Comparison of ENCODE assay signal across 30 cellular contexts in the genomic region with DNA sequence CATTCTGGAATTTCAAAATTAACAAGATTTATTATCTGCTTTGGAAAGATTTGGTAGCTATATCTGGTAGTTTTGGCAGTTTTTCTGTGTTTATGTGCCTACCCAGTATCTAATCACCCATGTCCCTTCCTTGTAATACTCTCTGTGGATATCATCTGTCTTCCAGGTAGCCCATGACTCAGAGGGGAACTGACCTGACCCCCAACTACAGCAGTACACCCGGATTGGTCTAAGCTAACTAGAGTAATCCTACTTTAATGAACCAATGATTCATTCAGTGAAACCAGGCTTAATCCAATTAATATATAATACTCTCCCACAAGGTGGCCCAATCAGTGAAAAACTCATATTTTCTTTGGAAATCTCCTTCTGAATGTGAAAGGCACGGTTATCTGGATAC.
"Had no signal": no experiment of that assay in that cellular context is flagged by ENCODE, and none has a peak within 500 bp of the region (broad histone marks: within the 10 kb centered on the region; RNA-seq: fewer than 3 reads in every experiment).

No MANE protein-coding gene starts in this region.

- DNase-seq: activated CD4-positive, alpha-beta memory T cell treated with anti-CD3 and anti-CD28 coated beads for 36 hours; activated CD4-positive, alpha-beta T cell treated with anti-CD3 and anti-CD28 coated beads for 36 hours; activated CD4-positive, alpha-beta T cell treated with anti-CD3 and anti-CD28 coated beads, Interleukin-2, amount 10 ng/mL, durations not matched to agents 24 days and 14 days; activated CD4-positive, CD25-positive, alpha-beta regulatory T cell; activated CD4-positive, CD25-positive, alpha-beta regulatory T cell treated with anti-CD3 and anti-CD28 coated beads, Interleukin-2, amount 50 U/mL, for 72 hours; activated CD8-positive, alpha-beta memory T cell treated with anti-CD3 and anti-CD28 coated beads, Interleukin-2, amount 10 ng/mL, durations not matched to agents 7 days and 5 days; activated CD8-positive, alpha-beta memory T cell treated with anti-CD3 and anti-CD28 coated beads, Interleukin-2, amount 50 U/mL, for 4 hours; activated CD8-positive, alpha-beta T cell treated with anti-CD3 and anti-CD28 coated beads, Interleukin-2, amount 10 ng/mL, durations not matched to agents 7 days and 5 days; activated effector memory CD4-positive, alpha-beta T cell treated with anti-CD3 and anti-CD28 coated beads, Interleukin-2, amount 50 U/mL, for 16 hours; activated naive CD4-positive, alpha-beta T cell treated with anti-CD3 and anti-CD28 coated beads for 36 hours; activated naive CD8-positive, alpha-beta T cell treated with anti-CD3 and anti-CD28 coated beads for 36 hours; activated naive CD8-positive, alpha-beta T cell treated with anti-CD3 and anti-CD28 coated beads, Interleukin-2, amount 50 U/mL, for 24 hours; activated T-cell treated with anti-CD3 and anti-CD28 coated beads, Interleukin-2, amount 50 U/mL, for 1 hour; activated T-cell treated with anti-CD3 and anti-CD28 coated beads, Interleukin-2, amount 50 U/mL, for 48 hours; adrenal gland; amygdala; aorta; body of pancreas; caudate nucleus; cerebellar nuclear complex; colonic mucosa; effector CD8-positive, alpha-beta T cell; erythroblast; esophagus squamous epithelium; foreskin melanocyte; T-helper 2 cell had no signal

- H3K4me1 Mint-ChIP-seq: activated CD4-positive, alpha-beta T cell treated with anti-CD3 and anti-CD28 coated beads for 36 hours; activated CD4-positive, alpha-beta T cell treated with anti-CD3 and anti-CD28 coated beads, Interleukin-2, amount 10 ng/mL, durations not matched to agents 24 days and 14 days; activated CD8-positive, alpha-beta memory T cell treated with anti-CD3 and anti-CD28 coated beads, Interleukin-2, amount 10 ng/mL, durations not matched to agents 7 days and 5 days; activated naive CD4-positive, alpha-beta T cell treated with anti-CD3 and anti-CD28 coated beads, Interleukin-2, amount 50 U/mL, for 24 hours; activated naive CD8-positive, alpha-beta T cell treated with anti-CD3 and anti-CD28 coated beads for 36 hours; activated naive CD8-positive, alpha-beta T cell treated with anti-CD3 and anti-CD28 coated beads, Interleukin-2, amount 50 U/mL, for 24 hours had no signal

- H3K4me3 Mint-ChIP-seq: activated CD4-positive, alpha-beta memory T cell treated with anti-CD3 and anti-CD28 coated beads for 36 hours; activated CD4-positive, alpha-beta T cell treated with anti-CD3 and anti-CD28 coated beads for 36 hours; activated CD4-positive, alpha-beta T cell treated with anti-CD3 and anti-CD28 coated beads, Interleukin-2, amount 10 ng/mL, durations not matched to agents 24 days and 14 days; activated CD8-positive, alpha-beta memory T cell treated with anti-CD3 and anti-CD28 coated beads, Interleukin-2, amount 10 ng/mL, durations not matched to agents 7 days and 5 days; activated CD8-positive, alpha-beta T cell treated with anti-CD3 and anti-CD28 coated beads, Interleukin-2, amount 10 ng/mL, durations not matched to agents 7 days and 5 days; activated naive CD4-positive, alpha-beta T cell treated with anti-CD3 and anti-CD28 coated beads for 36 hours; activated naive CD4-positive, alpha-beta T cell treated with anti-CD3 and anti-CD28 coated beads, Interleukin-2, amount 50 U/mL, for 24 hours; activated naive CD8-positive, alpha-beta T cell treated with anti-CD3 and anti-CD28 coated beads for 36 hours; activated naive CD8-positive, alpha-beta T cell treated with anti-CD3 and anti-CD28 coated beads, Interleukin-2, amount 50 U/mL, for 24 hours; activated T-helper 1 cell treated with anti-CD3 and anti-CD28 coated beads, Interleukin-12 subunit alpha, Interleukin-12 subunit beta, Interleukin-2, Interleukin-4 antibody, amounts not matched to agents 30 ng/mL and 10 ng/mL and 1 ng/mL, durations not matched to agents 14 hours and 24 hours and 36 hours had no signal

- H3K9me3 Mint-ChIP-seq: activated CD4-positive, alpha-beta T cell treated with anti-CD3 and anti-CD28 coated beads, Interleukin-2, amount 10 ng/mL, durations not matched to agents 24 days and 14 days; activated naive CD8-positive, alpha-beta T cell treated with anti-CD3 and anti-CD28 coated beads, Interleukin-2, amount 50 U/mL, for 24 hours; activated T-helper 1 cell treated with anti-CD3 and anti-CD28 coated beads, Interleukin-12 subunit alpha, Interleukin-12 subunit beta, Interleukin-2, Interleukin-4 antibody, amounts not matched to agents 30 ng/mL and 10 ng/mL and 1 ng/mL, durations not matched to agents 14 hours and 24 hours and 36 hours; activated T-helper 2 cell treated with anti-CD3 and anti-CD28 coated beads, Interferon-gamma antibody, Interleukin-2, Interleukin-4, amounts not matched to agents 10 μg/mL and 5 μg/mL and 100 μg/mL, durations not matched to agents 14 hours and 24 hours and 36 hours had no signal

- H3K4me3 ChIP-seq: adrenal gland, body of pancreas, colonic mucosa, esophagus squamous epithelium, gastroesophageal sphincter had no signal

- ATAC-seq: activated CD4-positive, alpha-beta T cell treated with anti-CD3 and anti-CD28 coated beads for 36 hours; activated CD8-positive, alpha-beta memory T cell treated with anti-CD3 and anti-CD28 coated beads, Interleukin-2, amount 10 ng/mL, durations not matched to agents 7 days and 5 days; activated CD8-positive, alpha-beta T cell treated with anti-CD3 and anti-CD28 coated beads, Interleukin-2, amount 10 ng/mL, durations not matched to agents 7 days and 5 days; activated naive CD8-positive, alpha-beta T cell treated with anti-CD3 and anti-CD28 coated beads, Interleukin-2, amount 50 U/mL, for 24 hours; body of pancreas; gastroesophageal sphincter had no signal

- H3K27ac Mint-ChIP-seq: activated CD4-positive, alpha-beta memory T cell treated with anti-CD3 and anti-CD28 coated beads for 36 hours; activated CD4-positive, alpha-beta T cell treated with anti-CD3 and anti-CD28 coated beads for 36 hours; activated CD4-positive, alpha-beta T cell treated with anti-CD3 and anti-CD28 coated beads, Interleukin-2, amount 10 ng/mL, durations not matched to agents 24 days and 14 days; activated CD8-positive, alpha-beta memory T cell treated with anti-CD3 and anti-CD28 coated beads, Interleukin-2, amount 10 ng/mL, durations not matched to agents 7 days and 5 days; activated CD8-positive, alpha-beta T cell treated with anti-CD3 and anti-CD28 coated beads, Interleukin-2, amount 10 ng/mL, durations not matched to agents 7 days and 5 days; activated naive CD4-positive, alpha-beta T cell treated with anti-CD3 and anti-CD28 coated beads for 36 hours; activated naive CD4-positive, alpha-beta T cell treated with anti-CD3 and anti-CD28 coated beads, Interleukin-2, amount 50 U/mL, for 24 hours; activated naive CD8-positive, alpha-beta T cell treated with anti-CD3 and anti-CD28 coated beads for 36 hours; activated naive CD8-positive, alpha-beta T cell treated with anti-CD3 and anti-CD28 coated beads, Interleukin-2, amount 50 U/mL, for 24 hours; activated T-helper 1 cell treated with anti-CD3 and anti-CD28 coated beads, Interleukin-12 subunit alpha, Interleukin-12 subunit beta, Interleukin-2, Interleukin-4 antibody, amounts not matched to agents 30 ng/mL and 10 ng/mL and 1 ng/mL, durations not matched to agents 14 hours and 24 hours and 36 hours; activated T-helper 2 cell treated with anti-CD3 and anti-CD28 coated beads, Interferon-gamma antibody, Interleukin-2, Interleukin-4, amounts not matched to agents 10 μg/mL and 5 μg/mL and 100 μg/mL, durations not matched to agents 14 hours and 24 hours and 36 hours had no signal

- H3K27me3 ChIP-seq: adrenal gland, body of pancreas, colonic mucosa, gastroesophageal sphincter had no signal

- H3K27me3 Mint-ChIP-seq: activated CD4-positive, alpha-beta T cell treated with anti-CD3 and anti-CD28 coated beads, Interleukin-2, amount 10 ng/mL, durations not matched to agents 24 days and 14 days had no signal

- H3K4me1 ChIP-seq: body of pancreas, colonic mucosa, gastroesophageal sphincter had no signal

- H3K36me3 Mint-ChIP-seq: activated CD4-positive, alpha-beta memory T cell treated with anti-CD3 and anti-CD28 coated beads for 36 hours; activated CD8-positive, alpha-beta memory T cell treated with anti-CD3 and anti-CD28 coated beads, Interleukin-2, amount 10 ng/mL, durations not matched to agents 7 days and 5 days; activated naive CD4-positive, alpha-beta T cell treated with anti-CD3 and anti-CD28 coated beads, Interleukin-2, amount 50 U/mL, for 24 hours; activated naive CD8-positive, alpha-beta T cell treated with anti-CD3 and anti-CD28 coated beads for 36 hours had no signal

- H3K27ac ChIP-seq: adrenal gland, body of pancreas, colonic mucosa, esophagus squamous epithelium, gastroesophageal sphincter had no signal

- H3K36me3 ChIP-seq: adrenal gland, colonic mucosa, esophagus squamous epithelium, gastroesophageal sphincter had no signal

- H3K9me3 ChIP-seq: adrenal gland, colonic mucosa, esophagus squamous epithelium, gastroesophageal sphincter had no signal
